8 cellular contexts compared by ENCODE assay signal in genomic region chr6:16770701-16771569, GRCh38. TPM values are rescaled to one million over a fixed set of nuclear protein-coding genes. Genes with fewer than 3 reads are reported as not detected.
A peak's percentile ranks its signal among the peaks of the same experiment; 100 is the strongest.
DNase-seq lines count a peak whose midpoint lies in the region; ATAC-seq, FAIRE-seq and TF ChIP-seq lines count a peak whose summit lies in the region.

No MANE protein-coding gene starts in this region.

- H2AFZ ChIP-seq in osteoblast (ENCODE audit: low read length): peak overlapping the region; percentile 45

- intact Hi-C loops in thyroid gland (cut with DNase I): loop anchor here (10.0 kb wide), 1 partner anchor 346 kb away; no protein-coding TSS in a partner anchor

- no peaks in the 10 kb centered on the region for H3K27me3 Mint-ChIP-seq in CD8-positive, alpha-beta memory T cell

- no peak for TF ChIP-seq POLR2A in thyroid gland (IDR thresholded peaks at IDR 0.05)

- DNase-seq in CD8-positive, alpha-beta memory T cell: peak; percentile 67 to 83 (median 73)
- DNase-seq in RCC 7860 (ENCODE audit: low spot score): peak; percentile 48
- DNase-seq in activated T-cell treated with anti-CD3 and anti-CD28 coated beads, Interleukin-2, amount 50 U/mL, for 48 hours: peak; percentile 69 to 83
- peak; percentile 83 for DNase-seq in fibroblast of pulmonary artery (ENCODE audit: low read depth)
- peak; percentile 76 for DNase-seq in osteoblast (ENCODE audit: insufficient read length, low spot score, missing footprints)
- peak; percentile 78 to 84 for DNase-seq in thyroid gland

- no peaks in the 10 kb centered on the region for H3K9me3 ChIP-seq in CD8-positive, alpha-beta memory T cell (ENCODE audit: low read length)
- H3K9me3 ChIP-seq in osteoblast (ENCODE audit: low read depth, low read length) (no peaks in the 10 kb centered on the region), thyroid gland (no peaks in the 10 kb centered on the region)

- no peaks in the 10 kb centered on the region for H3K9me3 Mint-ChIP-seq in CD8-positive, alpha-beta memory T cell

- H3K27ac ChIP-seq in CD8-positive, alpha-beta memory T cell (ENCODE audit: low read depth, low read length): no peak overlapping the region
- H3K27ac ChIP-seq in osteoblast (ENCODE audit: low read depth, low read length): peak overlapping the region; percentile 86
- no peak overlapping the region for H3K27ac ChIP-seq in thyroid gland

- H3K4me3 Mint-ChIP-seq in CD8-positive, alpha-beta memory T cell: peak overlapping the region in 4 of 7 donors; percentile 47 to 79 (median 62)

- POLR2A ChIA-PET in CD8-positive, alpha-beta memory T cell (lab: Charles Lee): interaction anchor here (0.7 to 1.4 kb wide), 4 partner anchors 10 to 448 kb away, joined by 3 to 6 read pairs (median 4); partner anchors contain the start of gene ATXN1

- 37 to 38% methylated on average over 16 of the region's 16 CpGs for WGBS in thyroid gland, 2 donors

- ATAC-seq in GM19438 (IDR thresholded peaks at IDR 0.05; ENCODE audit: low read depth, unreplicated experiment) (peak; percentile 80), HG03571 (IDR thresholded peaks at IDR 0.05; ENCODE audit: unreplicated experiment) (peak; percentile 58)

- H3K27me3 ChIP-seq in CD8-positive, alpha-beta memory T cell (ENCODE audit: insufficient read depth, low read length, poor library complexity, severe bottlenecking): no peaks in the 10 kb centered on the region
- H3K27me3 ChIP-seq in osteoblast (ENCODE audit: insufficient read depth, low read length) (no peaks in the 10 kb centered on the region), thyroid gland (no peaks in the 10 kb centered on the region)

- no peak for FAIRE-seq in RCC 7860 (lab: Jason Lieb, UNC)

- no peaks in the 10 kb centered on the region for H3K36me3 ChIP-seq in CD8-positive, alpha-beta memory T cell (ENCODE audit: insufficient read depth, low read length)
- H3K36me3 ChIP-seq in osteoblast (ENCODE audit: insufficient read depth, low read length) (no peaks in the 10 kb centered on the region), thyroid gland (no peaks in the 10 kb centered on the region)

- peak; percentile 93 for TF ChIP-seq CTCF in fibroblast of pulmonary artery (IDR thresholded peaks at IDR 0.05; ENCODE audit: low read length, missing control alignments)
- peak; percentile 94 for TF ChIP-seq CTCF in osteoblast (IDR thresholded peaks at IDR 0.05; ENCODE audit: extremely low read depth, low read depth, low read length)
- peak; percentile 71 to 98 (median 90) for TF ChIP-seq CTCF in thyroid gland (IDR thresholded peaks at IDR 0.05)

- H3K4me3 ChIP-seq in CD8-positive, alpha-beta memory T cell (ENCODE audit: low read length): no peak overlapping the region
- H3K4me3 ChIP-seq in fibroblast of pulmonary artery (replicated peaks; ENCODE audit: low read depth, low read length) (no peak overlapping the region), osteoblast (ENCODE audit: insufficient read depth, low read length) (no peak overlapping the region), thyroid gland (replicated peaks in 1 of 3) (no peak overlapping the region)

- CTCF ChIA-PET in CD8-positive, alpha-beta memory T cell (lab: Charles Lee): interaction anchor here (0.7 to 5.9 kb wide), 22 partner anchors 8 to 451 kb away, joined by 3 to 49 read pairs (median 4); partner anchors contain the start of gene ATXN1

- H3K36me3 Mint-ChIP-seq in CD8-positive, alpha-beta memory T cell: peaks cover 0 to 3% (median 2%) of the 10 kb centered on the region in 3 donors

- H3K4me2 ChIP-seq in osteoblast (ENCODE audit: insufficient read depth, low read length): peak overlapping the region; percentile 63

- no peaks in the 10 kb centered on the region for H4K20me1 ChIP-seq in osteoblast (ENCODE audit: insufficient read depth, low read length)

- peak overlapping the region; percentile 57 to 96 (median 88) for H3K27ac Mint-ChIP-seq in CD8-positive, alpha-beta memory T cell

- H3K79me2 ChIP-seq in osteoblast (ENCODE audit: insufficient read depth, low read length): no peaks in the 10 kb centered on the region

- H3K4me1 Mint-ChIP-seq in CD8-positive, alpha-beta memory T cell: peaks cover 38 to 62% (median 61%) of the 10 kb centered on the region in 3 donors

- H3K4me1 ChIP-seq in CD8-positive, alpha-beta memory T cell (ENCODE audit: insufficient read depth, low read length): peaks cover 35% of the 10 kb centered on the region
- H3K4me1 ChIP-seq in osteoblast (ENCODE audit: insufficient read depth, low read length) (peaks cover 51% of the 10 kb centered on the region), thyroid gland (peaks cover 0 to 31% of the 10 kb centered on the region in 2 donors)

RNA-seq across cellular contexts. Expression of gene ATXN1, which starts 9.7 kb away (rescaled TPM):
- 100 to 1,000 TPM; 111 to 114 TPM for total RNA-seq in CD8-positive, alpha-beta memory T cell
- 20.0 TPM for polyA plus RNA-seq in CD8-positive, alpha-beta memory T cell
- 44.2 and 48.5 TPM in 2 replicates for total RNA-seq in osteoblast
- 10 to 100 TPM; 62.1 to 88.1 (median 83.0) TPM for total RNA-seq in thyroid gland
